12 cellular contexts compared by ENCODE assay signal in genomic region chr20:8812818-8813217, GRCh38.
DNase-seq lines count a peak whose midpoint lies in the region; ATAC-seq, FAIRE-seq and TF ChIP-seq lines count a peak whose summit lies in the region.
"Had no signal": no experiment of that assay in that cellular context is flagged by ENCODE, and none has a peak within 500 bp of the region (broad histone marks: within the 10 kb centered on the region; RNA-seq: fewer than 3 reads in every experiment).

No MANE protein-coding gene starts in this region.

- no peak overlapping the region for H3K4me3 ChIP-seq in HepG2 (replicated peaks in 1 of 3; ENCODE audit: insufficient read depth in 1 of 3, low read depth in 2 of 3, low read length in 3 of 3)

- WGBS in HepG2 (ENCODE audit: low lambda C conversion rate): 98% methylated on average over 7 of the region's 7 CpGs

- TF ChIP-seq POLR2A in HepG2 (IDR thresholded peaks at IDR 0.05; ENCODE audit: insufficient read depth in 1 of 2, low read depth in 2 of 2, low read length in 2 of 2): no peak

- no peak for FAIRE-seq in HepG2 (lab: Jason Lieb, UNC)

- peaks cover 65% of the 10 kb centered on the region for H3K4me1 ChIP-seq in HepG2 (ENCODE audit: insufficient read depth, low read length)

- no peaks in the 10 kb centered on the region for H3K79me2 ChIP-seq in HepG2 (ENCODE audit: insufficient read depth, low read length)

- TF ChIP-seq RAD21 in HepG2 (CRISPR knock-in tag; IDR thresholded peaks at IDR 0.05): no peak

- peaks cover 7% of the 10 kb centered on the region for H3K27me3 Mint-ChIP-seq in brain
- no peaks in the 10 kb centered on the region for H3K27me3 Mint-ChIP-seq in activated T-helper 17 cell treated with anti-CD3 and anti-CD28 coated beads, Interleukin-2, amount 50 U/mL, for 72 hours
- H3K27me3 Mint-ChIP-seq: activated naive CD8-positive, alpha-beta T cell treated with anti-CD3 and anti-CD28 coated beads, Interleukin-2, amount 50 U/mL, for 24 hours had no signal

- DNase-seq in Right ventricle myocardium inferior (ENCODE audit: missing footprints): no peak
- no peak for DNase-seq in cardiac septum (ENCODE audit: low spot score)
- DNase-seq in HepG2 (ENCODE audit: low spot score): no peak
- no peak for DNase-seq in NCI-H1930 (lab: John Stamatoyannopoulos, UW)
- DNase-seq: activated naive CD8-positive, alpha-beta T cell treated with anti-CD3 and anti-CD28 coated beads, Interleukin-2, amount 50 U/mL, for 24 hours; effector CD8-positive, alpha-beta T cell; EL had no signal

- peaks cover 0 to 4% of the 10 kb centered on the region in 2 experiments; a peak in 1 of 5 replicates for H3K36me3 ChIP-seq in HepG2 (replicated peaks in 1 of 2; ENCODE audit: control insufficient read depth in 1 of 2, insufficient read depth in 2 of 2, low read length in 2 of 2)

- no peaks in the 10 kb centered on the region for H3K9me3 Mint-ChIP-seq in brain
- no peaks in the 10 kb centered on the region for H3K9me3 Mint-ChIP-seq in activated T-helper 17 cell treated with anti-CD3 and anti-CD28 coated beads, Interleukin-2, amount 50 U/mL, for 72 hours
- H3K9me3 Mint-ChIP-seq: activated naive CD8-positive, alpha-beta T cell treated with anti-CD3 and anti-CD28 coated beads, Interleukin-2, amount 50 U/mL, for 24 hours had no signal

- no peaks in the 10 kb centered on the region for H3K27me3 ChIP-seq in HepG2 (ENCODE audit: control insufficient read depth in 1 of 2, insufficient read depth in 2 of 2, low read length in 2 of 2)

- in situ Hi-C loops in HepG2 (cut with HindIII; ENCODE audit: extremely low pct_ligation_motif_present, low pct_unique_long_range_greater_than_20kb): no loop called here

- no peaks in the 10 kb centered on the region for H3K9me3 ChIP-seq in HepG2 (ENCODE audit: low read length)

- CTCF ChIA-PET in HepG2 (lab: Yijun Ruan, JAX; ENCODE audit: low intra/inter-chr PET ratio, low total read pairs): no interaction called here

- TF ChIP-seq CTCF in brain (conservative IDR thresholded peaks at IDR 0.05) (no peak), HepG2 (CRISPR knock-in tag; IDR thresholded peaks at IDR 0.05) (no peak)

- intact Hi-C loops in Right ventricle myocardium inferior (cut with DNase I): no loop called here
- intact Hi-C loops in cardiac septum (cut with DNase I): no loop called here
- intact Hi-C loops in HepG2 (cut with micrococcal nuclease; ENCODE audit: unreplicated experiment): no loop called here

- H3K4me3 Mint-ChIP-seq in brain: no peak overlapping the region
- H3K4me3 Mint-ChIP-seq in activated T-helper 17 cell treated with anti-CD3 and anti-CD28 coated beads, Interleukin-2, amount 50 U/mL, for 72 hours: no peak overlapping the region
- H3K4me3 Mint-ChIP-seq: activated naive CD8-positive, alpha-beta T cell treated with anti-CD3 and anti-CD28 coated beads, Interleukin-2, amount 50 U/mL, for 24 hours had no signal

- no TSS peak for BruUV-seq in HepG2 (replicated peaks; lab: Mats Ljungman, UMichigan)

- no peak for TF ChIP-seq EP300 in HepG2 (IDR thresholded peaks at IDR 0.05; ENCODE audit: low read depth in 2 of 2, low read length in 2 of 2)
- TF ChIP-seq EP300 in HepG2 (CRISPR knock-in tag; IDR thresholded peaks at IDR 0.05; ENCODE audit: borderline replicate concordance): no peak

- ATAC-seq in Right ventricle myocardium inferior: peak; percentile 26
- no peak for ATAC-seq in HepG2
- ATAC-seq in GM18909 (IDR thresholded peaks at IDR 0.05; ENCODE audit: poor library complexity, unreplicated experiment): no peak
- no peak for ATAC-seq in HG02610 (IDR thresholded peaks at IDR 0.05; ENCODE audit: unreplicated experiment)
- no peak for ATAC-seq in activated T-helper 17 cell treated with anti-CD3 and anti-CD28 coated beads, Interleukin-2, amount 50 U/mL, for 72 hours (replicated peaks)
- ATAC-seq: activated naive CD8-positive, alpha-beta T cell treated with anti-CD3 and anti-CD28 coated beads, Interleukin-2, amount 50 U/mL, for 24 hours; sciatic nerve had no signal

- POLR2A ChIA-PET in HepG2 (lab: Yijun Ruan, JAX): no interaction called here

- no peaks in the 10 kb centered on the region for H4K20me1 ChIP-seq in HepG2 (ENCODE audit: insufficient read depth, low read length)

- H2AFZ ChIP-seq in HepG2 (ENCODE audit: low read length): no peak overlapping the region

- H3K9ac ChIP-seq in HepG2 (ENCODE audit: insufficient read depth, low read depth, low read length): no peak overlapping the region

- H3K27ac Mint-ChIP-seq in brain: peak overlapping the region in 3 of 5 experiments; percentile 57 to 83 (median 73)
- no peak overlapping the region for H3K27ac Mint-ChIP-seq in activated T-helper 17 cell treated with anti-CD3 and anti-CD28 coated beads, Interleukin-2, amount 50 U/mL, for 72 hours
- H3K27ac Mint-ChIP-seq: activated naive CD8-positive, alpha-beta T cell treated with anti-CD3 and anti-CD28 coated beads, Interleukin-2, amount 50 U/mL, for 24 hours had no signal

- H3K36me3 Mint-ChIP-seq in brain: no peaks in the 10 kb centered on the region
- H3K36me3 Mint-ChIP-seq in activated T-helper 17 cell treated with anti-CD3 and anti-CD28 coated beads, Interleukin-2, amount 50 U/mL, for 72 hours (ENCODE audit: low read depth): no peaks in the 10 kb centered on the region

- no peak overlapping the region for H3K4me2 ChIP-seq in HepG2 (ENCODE audit: low read depth, low read length)

- H3K27ac ChIP-seq in HepG2 (ENCODE audit: extremely low read length, insufficient read depth, low read length): no peak overlapping the region

- H3K4me1 Mint-ChIP-seq in brain: peaks cover 11% of the 10 kb centered on the region
- no peaks in the 10 kb centered on the region for H3K4me1 Mint-ChIP-seq in activated T-helper 17 cell treated with anti-CD3 and anti-CD28 coated beads, Interleukin-2, amount 50 U/mL, for 72 hours
- H3K4me1 Mint-ChIP-seq: activated naive CD8-positive, alpha-beta T cell treated with anti-CD3 and anti-CD28 coated beads, Interleukin-2, amount 50 U/mL, for 24 hours had no signal

TF ChIP-seq in HepG2, 621 proteins besides CTCF, POLR2A, EP300 and RAD21:
- TF ChIP-seq ZBTB43 (CRISPR knock-in tag; conservative IDR thresholded peaks at IDR 0.05) (no peak), RBAK (CRISPR knock-in tag; IDR thresholded peaks at IDR 0.05) (peak; percentile 88)
